In genomic region chr9:124507880-124508432, GRCh38 we compare ENCODE assay signal across 2 cellular contexts.
TF ChIP-seq lines count a peak whose summit lies in the region.

No MANE protein-coding gene starts in this region.

TF ChIP-seq in GM12891, 5 proteins besides CTCF, POLR2A, EP300 and RAD21 (continued from another document):
- TF ChIP-seq SPI1 (IDR thresholded peaks at IDR 0.05; ENCODE audit: low read depth, low read length) (no peak), PAX5 (IDR thresholded peaks at IDR 0.05; ENCODE audit: insufficient read depth, low read length, severe bottlenecking) (no peak)

TF ChIP-seq in K562, 482 proteins besides CTCF, POLR2A, EP300 and RAD21:
- TF ChIP-seq RNF219 (CRISPR knock-in tag; IDR thresholded peaks at IDR 0.05): no peak
- 0 out of 4 replicates have a peak, but pooled peaks have one; percentile 5 to 17 for TF ChIP-seq KDM1A (IDR thresholded peaks at IDR 0.05)
- TF ChIP-seq ZNF280A (IDR thresholded peaks at IDR 0.05; ENCODE audit: low read depth, partially characterized antibody): no peak
- TF ChIP-seq ZKSCAN3 (CRISPR knock-in tag; IDR thresholded peaks at IDR 0.05): no peak
- no peak for TF ChIP-seq NR3C1 (CRISPR knock-in tag; IDR thresholded peaks at IDR 0.05)
- TF ChIP-seq CBFA2T3 (IDR thresholded peaks at IDR 0.05): 0 out of 2 replicates have a peak, but pooled peaks have one; percentile 42
- TF ChIP-seq IRF2 (CRISPR knock-in tag; IDR thresholded peaks at IDR 0.05): no peak
- no peak for TF ChIP-seq MITF (IDR thresholded peaks at IDR 0.05)
- no peak for TF ChIP-seq SRF (CRISPR knock-in tag; IDR thresholded peaks at IDR 0.05)
- no peak for TF ChIP-seq PCBP2 (IDR thresholded peaks at IDR 0.05; ENCODE audit: low read depth, low read length, poor library complexity, severe bottlenecking)
TF ChIP-seq in K562: peak in this region for 2.
